8 cellular contexts compared by ENCODE assay signal in the genomic region with DNA sequence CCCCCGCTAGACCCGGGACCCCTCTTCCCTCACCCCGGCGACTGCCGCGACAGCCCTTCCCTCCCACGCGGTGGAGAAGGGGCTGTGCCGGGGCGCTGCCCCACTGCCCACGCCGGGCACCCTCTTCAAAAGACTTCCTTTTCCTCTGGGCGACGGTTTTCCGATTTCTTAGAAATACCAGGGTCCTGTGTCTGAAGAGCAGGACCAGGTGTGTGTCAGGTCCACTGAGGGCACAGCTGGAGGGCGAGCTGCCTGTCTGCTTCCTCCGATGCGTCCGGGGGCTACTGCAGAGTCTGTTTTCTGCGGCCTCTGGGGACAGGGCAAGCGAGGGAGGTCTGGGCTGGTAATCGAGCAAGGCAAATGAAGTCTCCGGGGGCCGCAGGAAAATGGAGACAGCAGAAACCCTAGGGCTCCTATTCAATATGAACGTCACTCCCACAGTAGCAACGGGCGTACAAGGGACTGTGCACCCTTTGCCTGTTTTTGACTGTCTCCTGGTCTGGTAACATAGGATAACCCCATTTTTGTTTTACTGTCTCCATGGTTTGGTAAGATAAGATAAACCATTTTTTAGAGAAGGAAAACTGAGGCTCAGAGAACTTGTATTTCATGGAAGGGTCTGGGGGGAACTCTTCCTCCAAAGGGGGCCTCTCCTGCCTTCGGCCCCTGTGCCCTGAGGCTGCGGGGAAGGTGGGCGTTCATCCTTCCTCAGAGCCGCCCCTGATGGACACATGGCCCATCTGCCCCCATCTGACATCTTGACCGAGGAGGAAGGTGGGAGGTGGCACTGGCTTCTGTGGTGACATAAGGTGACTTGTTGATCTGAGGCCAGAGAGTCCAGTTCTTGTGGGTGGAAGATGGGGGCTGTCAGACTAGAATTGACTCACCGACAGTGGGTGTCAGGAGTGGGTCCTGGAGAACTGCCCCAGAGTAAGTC. TPM values are rescaled to one million over a fixed set of nuclear protein-coding genes. Genes with fewer than 3 reads are reported as not detected.
DNase-seq lines count a peak whose midpoint lies in the region; ATAC-seq and TF ChIP-seq lines count a peak whose summit lies in the region.

No MANE protein-coding gene starts in this region.

- DNase-seq in BJ (ENCODE audit: low read depth) (no peak), left cardiac atrium (no peak), stomach (no peak), NOMO-1 (lab: John Stamatoyannopoulos, UW; ENCODE audit: unreplicated experiment in 2 of 2) (no peak), NCI-H526 (lab: John Stamatoyannopoulos, UW) (no peak), cerebellar cortex (ENCODE audit: low spot score) (no peak)
- peak; percentile 47 for DNase-seq in activated CD8-positive, alpha-beta T cell treated with anti-CD3 and anti-CD28 coated beads, Interleukin-2, amount 10 ng/mL, durations not matched to agents 7 days and 5 days

- WGBS in stomach, 5 donors: 29 to 46% (median 41%) methylated on average over 31 to 33 of the region's 33 CpGs

- TF ChIP-seq CTCF in BJ (IDR thresholded peaks at IDR 0.05; ENCODE audit: insufficient read depth, low read depth, low read length) (no peak), stomach (IDR thresholded peaks at IDR 0.05) (no peak)

- peak overlapping the region; percentile 43 for H3K4me3 ChIP-seq in BJ (ENCODE audit: low read depth, low read length)
- peak overlapping the region; percentile 71 to 93 (median 86) for H3K4me3 ChIP-seq in stomach

- H3K27me3 Mint-ChIP-seq in activated CD8-positive, alpha-beta T cell treated with anti-CD3 and anti-CD28 coated beads, Interleukin-2, amount 10 ng/mL, durations not matched to agents 7 days and 5 days (ENCODE audit: low read depth): no peaks in the 10 kb centered on the region

- no peaks in the 10 kb centered on the region for H3K36me3 ChIP-seq in BJ (ENCODE audit: control insufficient read depth, insufficient read depth, low read length)
- H3K36me3 ChIP-seq in stomach: peaks cover 0 to 5% (median 0%) of the 10 kb centered on the region in 4 donors

- peak overlapping the region; percentile 74 to 93 (median 88) for H3K27ac ChIP-seq in stomach

- CTCF ChIA-PET in BJ (lab: Yijun Ruan, JAX): interaction anchor here (1.5 kb wide), 1 partner anchor 43 kb away, joined by 5 read pairs; no protein-coding TSS in a partner anchor
- CTCF ChIA-PET in activated CD8-positive, alpha-beta T cell treated with anti-CD3 and anti-CD28 coated beads, Interleukin-2, amount 10 ng/mL, durations not matched to agents 7 days and 5 days (lab: Charles Lee): interaction anchor here (0.8 to 2.8 kb wide), 6 partner anchors 10 to 42 kb away, joined by 3 to 33 read pairs (median 8); no protein-coding TSS in a partner anchor

- POLR2A ChIA-PET in BJ (lab: Charles Lee): interaction anchor here (0.6 kb wide), 1 partner anchor 1109 kb away, joined by 7 read pairs; no protein-coding TSS in a partner anchor
- POLR2A ChIA-PET in activated CD8-positive, alpha-beta T cell treated with anti-CD3 and anti-CD28 coated beads, Interleukin-2, amount 10 ng/mL, durations not matched to agents 7 days and 5 days (lab: Charles Lee): interaction anchor here (0.9 to 5.7 kb wide), 9 partner anchors 11 to 260 kb away, joined by 4 to 33 read pairs (median 4); no protein-coding TSS in a partner anchor

- H3K9me3 Mint-ChIP-seq in activated CD8-positive, alpha-beta T cell treated with anti-CD3 and anti-CD28 coated beads, Interleukin-2, amount 10 ng/mL, durations not matched to agents 7 days and 5 days (ENCODE audit: insufficient read depth): no peaks in the 10 kb centered on the region

- H3K4me1 ChIP-seq in stomach: peaks cover 17 to 87% (median 60%) of the 10 kb centered on the region in 4 donors

- H3K27me3 ChIP-seq in BJ (ENCODE audit: control insufficient read depth, insufficient read depth, low read length) (peaks cover 4% of the 10 kb centered on the region), stomach (peaks cover 0 to 7% (median 0%) of the 10 kb centered on the region in 3 donors)

- intact Hi-C loops in left cardiac atrium (cut with DNase I) (no loop called here), stomach (cut with DNase I; ENCODE audit: low total_unique reads) (no loop called here)

- ATAC-seq in GM21723 (IDR thresholded peaks at IDR 0.05; ENCODE audit: unreplicated experiment): peak; percentile 20
- peak; percentile 14 for ATAC-seq in activated CD8-positive, alpha-beta T cell treated with anti-CD3 and anti-CD28 coated beads, Interleukin-2, amount 10 ng/mL, durations not matched to agents 7 days and 5 days
- peak; percentile 7 to 31 for ATAC-seq in left cardiac atrium

- no peak for TF ChIP-seq EP300 in stomach (IDR thresholded peaks at IDR 0.05)

- peaks cover 45% of the 10 kb centered on the region for H3K36me3 Mint-ChIP-seq in activated CD8-positive, alpha-beta T cell treated with anti-CD3 and anti-CD28 coated beads, Interleukin-2, amount 10 ng/mL, durations not matched to agents 7 days and 5 days (ENCODE audit: low read depth)

- peak overlapping the region; percentile 97 for H3K27ac Mint-ChIP-seq in activated CD8-positive, alpha-beta T cell treated with anti-CD3 and anti-CD28 coated beads, Interleukin-2, amount 10 ng/mL, durations not matched to agents 7 days and 5 days

- no peak for TF ChIP-seq POLR2A in stomach (IDR thresholded peaks at IDR 0.05)

- peaks cover 77% of the 10 kb centered on the region for H3K4me1 Mint-ChIP-seq in activated CD8-positive, alpha-beta T cell treated with anti-CD3 and anti-CD28 coated beads, Interleukin-2, amount 10 ng/mL, durations not matched to agents 7 days and 5 days (ENCODE audit: low read depth)

- no peaks in the 10 kb centered on the region for H3K9me3 ChIP-seq in stomach

- peak overlapping the region; percentile 100 for H3K4me3 Mint-ChIP-seq in activated CD8-positive, alpha-beta T cell treated with anti-CD3 and anti-CD28 coated beads, Interleukin-2, amount 10 ng/mL, durations not matched to agents 7 days and 5 days

RNA-seq across cellular contexts. Expression of gene TNFRSF1B, which starts 1.0 kb away (rescaled TPM):
- polyA plus RNA-seq in BJ (2011; rRNA removed) (0.47 and 0.60 TPM in 2 replicates), stomach (1 to 10 TPM; 5.4 to 8.4 (median 7.8) TPM)
- 0.26 and 2.2 TPM in 2 replicates for polyA minus RNA-seq in BJ (2011; rRNA and poly(A)+ RNA removed)
- total RNA-seq in activated CD8-positive, alpha-beta T cell treated with anti-CD3 and anti-CD28 coated beads, Interleukin-2, amount 10 ng/mL, durations not matched to agents 7 days and 5 days: 100 to 1,000 TPM; 274 to 284 TPM
- total RNA-seq in left cardiac atrium (10 to 100 TPM; 28.3 to 28.5 TPM), stomach (10 to 100 TPM in 4 of 5 donors, 1 to 10 TPM in 1; 7.1 to 24.3 (median 14.9) TPM)

Comparison
In these comparisons a context has a peak if more than half of its experiments do, and no peak if none do; other contexts are left out.
1. RNA of gene TNFRSF1B, which starts 1.0 kb away (total RNA-seq): 274 to 284 TPM in activated CD8-positive, alpha-beta T cell treated with anti-CD3 and anti-CD28 coated beads, Interleukin-2, amount 10 ng/mL, durations not matched to agents 7 days and 5 days; 28.3 to 28.5 TPM in left cardiac atrium and 7.1 to 24.3 TPM in stomach; every median in the first group is over 4 times any median in the second.
2. Peak in every context shown above with its lines, with median percentiles within 50 percentile points of each other: ATAC-seq.